ENCODE assay signal across 24 cellular contexts in the genomic region with DNA sequence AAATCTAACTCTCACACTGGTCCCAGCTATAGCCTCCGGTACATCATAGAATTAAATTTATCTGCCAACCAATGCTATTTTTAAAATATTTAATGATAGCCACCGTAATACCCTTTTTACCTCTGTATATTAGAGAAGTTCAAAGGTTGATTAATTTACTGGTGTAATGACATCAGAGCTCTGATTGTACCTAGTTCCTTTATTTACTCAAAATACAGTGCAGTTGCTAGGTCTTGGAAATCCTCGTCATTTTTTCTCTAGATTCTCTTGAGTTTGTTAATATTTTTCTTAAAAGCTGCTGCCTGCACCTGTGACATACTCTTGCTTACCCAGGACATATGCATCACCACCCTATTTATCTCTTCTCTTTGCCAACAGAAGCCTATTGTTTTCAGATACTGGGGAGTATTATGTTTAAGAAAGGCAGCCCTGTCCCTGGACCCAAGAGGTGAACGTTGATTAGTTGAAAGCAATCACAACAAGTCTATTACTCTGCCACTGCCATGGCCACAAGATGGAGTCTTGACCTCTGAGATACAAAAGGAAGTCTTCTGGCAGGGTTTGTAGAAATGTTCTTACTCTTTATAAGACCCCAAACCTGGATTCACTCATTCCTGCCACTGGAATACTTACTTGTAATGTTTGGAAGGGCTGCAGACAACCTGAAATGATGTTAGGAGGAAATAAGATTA. TPM values are rescaled to one million over a fixed set of nuclear protein-coding genes. Genes with fewer than 3 reads are reported as not detected.
DNase-seq lines count a peak whose midpoint lies in the region; ATAC-seq and TF ChIP-seq lines count a peak whose summit lies in the region.
"Had no signal": no experiment of that assay in that cellular context is flagged by ENCODE, and none has a peak within 500 bp of the region (broad histone marks: within the 10 kb centered on the region; RNA-seq: fewer than 3 reads in every experiment).

No MANE protein-coding gene starts in this region.

- H3K36me3 Mint-ChIP-seq in activated CD4-positive, alpha-beta memory T cell treated with anti-CD3 and anti-CD28 coated beads, Interleukin-2, amount 10 ng/mL, durations not matched to agents 7 days and 5 days (ENCODE audit: low read depth): no peaks in the 10 kb centered on the region
- H3K36me3 Mint-ChIP-seq: CD14-positive monocyte had no signal

- ATAC-seq in HCT116: no peak
- no peak for ATAC-seq in Panc1
- ATAC-seq: activated CD8-positive, alpha-beta T cell treated with anti-CD3 and anti-CD28 coated beads for 36 hours; left ventricle myocardium superior had no signal

- H3K79me2 ChIP-seq in HCT116 (ENCODE audit: insufficient read depth, low read length): no peaks in the 10 kb centered on the region
- H3K79me2 ChIP-seq: parathyroid adenoma had no signal

- H3K9me3 Mint-ChIP-seq in activated CD4-positive, alpha-beta memory T cell treated with anti-CD3 and anti-CD28 coated beads, Interleukin-2, amount 10 ng/mL, durations not matched to agents 7 days and 5 days: no peaks in the 10 kb centered on the region
- H3K9me3 Mint-ChIP-seq: activated CD8-positive, alpha-beta T cell treated with anti-CD3 and anti-CD28 coated beads for 36 hours; nephron had no signal

- in situ Hi-C loops in Panc1 (cut with HindIII; ENCODE audit: low pct_unique_long_range_greater_than_20kb, low sequenced_read_pairs): no loop called here

- H3K4me1 ChIP-seq in A673 (ENCODE audit: insufficient read depth, low read length, poor library complexity, severe bottlenecking) (peaks cover 4% of the 10 kb centered on the region), HCT116 (ENCODE audit: control insufficient read depth in 1 of 2, insufficient read depth in 2 of 2, low read length in 2 of 2) (no peaks in the 10 kb centered on the region), Panc1 (ENCODE audit: control insufficient read depth, insufficient read depth, low read length) (peaks cover 6% of the 10 kb centered on the region; the same call in 1 of the 2 replicates)
- H3K4me1 ChIP-seq: parathyroid adenoma, sigmoid colon had no signal

- H3K9me2 ChIP-seq in HCT116 (ENCODE audit: insufficient read depth): no peaks in the 10 kb centered on the region

- CTCF ChIA-PET in A673 (lab: Charles Lee): no interaction called here
- CTCF ChIA-PET in HCT116 (lab: Charles Lee): no interaction called here
- CTCF ChIA-PET in Panc1 (lab: Charles Lee): no interaction called here
- CTCF ChIA-PET in activated CD4-positive, alpha-beta memory T cell treated with anti-CD3 and anti-CD28 coated beads, Interleukin-2, amount 10 ng/mL, durations not matched to agents 7 days and 5 days (lab: Charles Lee): no interaction called here

- H3K36me3 ChIP-seq in A673 (ENCODE audit: insufficient read depth, low read length, poor library complexity, severe bottlenecking) (no peaks in the 10 kb centered on the region), HCT116 (ENCODE audit: control insufficient read depth in 1 of 2, insufficient read depth in 2 of 2, low read length in 2 of 2) (no peaks in the 10 kb centered on the region), Panc1 (ENCODE audit: control insufficient read depth, insufficient read depth, low read length) (no peaks in the 10 kb centered on the region)
- H3K36me3 ChIP-seq: sigmoid colon had no signal

- H3K27ac ChIP-seq in A673 (ENCODE audit: low read depth, low read length, poor library complexity, severe bottlenecking) (no peak overlapping the region), HCT116 (ENCODE audit: low read depth, low read length) (no peak overlapping the region), Panc1 (ENCODE audit: low read length) (peak overlapping the region; percentile 18; the same call in 1 of the 2 replicates)
- H3K27ac ChIP-seq: coronary artery, parathyroid adenoma, sigmoid colon had no signal

- no peaks in the 10 kb centered on the region for H3K27me3 Mint-ChIP-seq in activated CD4-positive, alpha-beta memory T cell treated with anti-CD3 and anti-CD28 coated beads, Interleukin-2, amount 10 ng/mL, durations not matched to agents 7 days and 5 days

- RAD21 ChIA-PET in HCT116 (lab: Charles Lee; ENCODE audit: low non-redundant PET in 1 of 2, low total read pairs in 2 of 2, uncharacterized antibody in 2 of 2, unreplicated experiment in 2 of 2): no interaction called here

- H3K27me3 ChIP-seq in A673 (replicated peaks; ENCODE audit: insufficient read depth, low read depth, low read length, poor library complexity) (no peaks in the 10 kb centered on the region), HCT116 (ENCODE audit: insufficient read depth, low read length) (no peaks in the 10 kb centered on the region), Panc1 (ENCODE audit: control insufficient read depth, insufficient read depth, low read length) (no peaks in the 10 kb centered on the region)
- H3K27me3 ChIP-seq: sigmoid colon had no signal

- TF ChIP-seq CTCF in A673 (conservative IDR thresholded peaks at IDR 0.05; ENCODE audit: low read depth, low read length) (peak; percentile 25; the same call in 1 of the 2 replicates), HCT116 (IDR thresholded peaks at IDR 0.05 in 2 of 3, conservative IDR thresholded peaks at IDR 0.05 in 1 of 3; ENCODE audit: borderline replicate concordance in 1 of 3, insufficient read depth in 1 of 3, low read depth in 2 of 3, low read length in 2 of 3) (0 out of 6 replicates have a peak, but pooled peaks of 1 of the 3 experiments have one; percentile 12), Panc1 (IDR thresholded peaks at IDR 0.05) (peak; percentile 52)

- peak; percentile 29; the same call in 1 of the 2 replicates for TF ChIP-seq RAD21 in HCT116 (IDR thresholded peaks at IDR 0.05; ENCODE audit: low read depth)

- H4K20me1 ChIP-seq in HCT116 (ENCODE audit: insufficient read depth): no peaks in the 10 kb centered on the region

- DNase-seq in A673 (ENCODE audit: low spot score) (no peak), HCT116 (ENCODE audit: low read depth, low spot score) (no peak), Panc1 (ENCODE audit: low read depth, low spot score) (no peak), fibroblast of peridontal ligament (ENCODE audit: extremely low read depth) (peak; percentile 11), germinal center (ENCODE audit: low spot score) (no peak), erythroblast (lab: John Stamatoyannopoulos, UW) (no peak), NCI-H1092 (lab: John Stamatoyannopoulos, UW) (no peak)
- DNase-seq in activated CD4-positive, alpha-beta memory T cell treated with anti-CD3 and anti-CD28 coated beads, Interleukin-2, amount 10 ng/mL, durations not matched to agents 7 days and 5 days: no peak
- DNase-seq: ACHN; activated CD8-positive, alpha-beta T cell treated with anti-CD3 and anti-CD28 coated beads for 36 hours; activated T-cell treated with anti-CD3 and anti-CD28 coated beads for 4 hours; GDM1; HCEC 1CT; hippocampal formation; left ventricle myocardium superior; NCI-H2081 treated with DMSO at 0.1 percent for 48 hours; NCI-H446 treated with DMSO at 0.1 percent for 48 hours; sigmoid colon; T1000 had no signal

- H3K4me2 ChIP-seq in HCT116 (ENCODE audit: low read length): no peak overlapping the region

- BruUV-seq in A673 (replicated peaks; lab: Mats Ljungman, UMichigan) (no TSS peak), HCT116 (replicated peaks; lab: Mats Ljungman, UMichigan) (no TSS peak), Panc1 (replicated peaks; lab: Mats Ljungman, UMichigan) (no TSS peak)

- H3K4me3 Mint-ChIP-seq in activated CD4-positive, alpha-beta memory T cell treated with anti-CD3 and anti-CD28 coated beads, Interleukin-2, amount 10 ng/mL, durations not matched to agents 7 days and 5 days: no peak overlapping the region
- H3K4me3 Mint-ChIP-seq: activated CD8-positive, alpha-beta T cell treated with anti-CD3 and anti-CD28 coated beads for 36 hours; CD14-positive monocyte; nephron had no signal

- TF ChIP-seq POLR2A in HCT116 (IDR thresholded peaks at IDR 0.05; ENCODE audit: borderline replicate concordance, extremely low read depth, insufficient read depth, insufficient read length): no peak
- TF ChIP-seq POLR2A in erythroblast (IDR thresholded peaks at IDR 0.05; ENCODE audit: low read length): no peak

- H3K4me1 Mint-ChIP-seq in activated CD4-positive, alpha-beta memory T cell treated with anti-CD3 and anti-CD28 coated beads, Interleukin-2, amount 10 ng/mL, durations not matched to agents 7 days and 5 days: no peaks in the 10 kb centered on the region
- H3K4me1 Mint-ChIP-seq: nephron had no signal

- H3K9me3 ChIP-seq in A673 (ENCODE audit: low read depth, low read length, poor library complexity, severe bottlenecking): no peaks in the 10 kb centered on the region
- no peaks in the 10 kb centered on the region for H3K9me3 ChIP-seq in HCT116 (ENCODE audit: control insufficient read depth in 1 of 2, insufficient read depth in 1 of 2, low read depth in 1 of 2, low read length in 2 of 2)
- no peaks in the 10 kb centered on the region for H3K9me3 ChIP-seq in Panc1 (ENCODE audit: control insufficient read depth, insufficient read depth, low read depth, low read length)
- H3K9me3 ChIP-seq: sigmoid colon had no signal

- H3K4me3 ChIP-seq in A673 (ENCODE audit: low read depth, low read length, poor library complexity, severe bottlenecking) (no peak overlapping the region), HCT116 (replicated peaks in 1 of 2; ENCODE audit: low read depth in 1 of 2, low read length in 2 of 2) (no peak overlapping the region), Panc1 (ENCODE audit: low read depth in 2 of 2, low read length in 2 of 2) (no peak overlapping the region)
- H3K4me3 ChIP-seq: coronary artery, sigmoid colon had no signal

- no peak overlapping the region for H3K9ac ChIP-seq in HCT116 (ENCODE audit: low read length)
- H3K9ac ChIP-seq: parathyroid adenoma had no signal

- intact Hi-C loops in A673 (cut with micrococcal nuclease; ENCODE audit: unreplicated experiment) (no loop called here), HCT116 (cut with micrococcal nuclease) (loop anchor here (10.0 kb wide), 1 partner anchor 346 kb away; no protein-coding TSS in a partner anchor), Panc1 (cut with micrococcal nuclease; ENCODE audit: unreplicated experiment) (loop anchor here (10.0 kb wide), 1 partner anchor 356 kb away; no protein-coding TSS in a partner anchor)

- POLR2A ChIA-PET in A673 (lab: Charles Lee; ENCODE audit: low non-redundant PET): no interaction called here
- POLR2A ChIA-PET in HCT116 (lab: Charles Lee): no interaction called here
- POLR2A ChIA-PET in Panc1 (lab: Charles Lee): interaction anchor here (0.5 kb wide), 1 partner anchor 478 kb away, joined by 3 read pairs; no protein-coding TSS in a partner anchor
- POLR2A ChIA-PET in activated CD4-positive, alpha-beta memory T cell treated with anti-CD3 and anti-CD28 coated beads, Interleukin-2, amount 10 ng/mL, durations not matched to agents 7 days and 5 days (lab: Charles Lee): no interaction called here

- H3K27ac Mint-ChIP-seq in activated CD4-positive, alpha-beta memory T cell treated with anti-CD3 and anti-CD28 coated beads, Interleukin-2, amount 10 ng/mL, durations not matched to agents 7 days and 5 days: no peak overlapping the region
- H3K27ac Mint-ChIP-seq: activated CD8-positive, alpha-beta T cell treated with anti-CD3 and anti-CD28 coated beads for 36 hours; nephron had no signal

- H2AFZ ChIP-seq in HCT116 (ENCODE audit: low read depth, low read length, poor library complexity, severe bottlenecking): no peak overlapping the region
- H2AFZ ChIP-seq: parathyroid adenoma had no signal

RNA-seq across cellular contexts. Expression of gene TMEM26, which starts 25.6 kb away (rescaled TPM):
- total RNA-seq in A673 (2021): not detected in 2 replicates
- total RNA-seq in HCT116 (2021; ENCODE audit: unreplicated experiment): not detected
- 0.01 TPM in 1 of 2 replicates, not detected in the other for polyA plus RNA-seq in HCT116 (2012)
- 14.3 TPM for total RNA-seq in Panc1 (2021; ENCODE audit: unreplicated experiment)
- polyA plus RNA-seq in Panc1 (2012; ENCODE audit: insufficient read length): 6.2 TPM
- not detected for total RNA-seq in activated CD4-positive, alpha-beta memory T cell treated with anti-CD3 and anti-CD28 coated beads, Interleukin-2, amount 10 ng/mL, durations not matched to agents 7 days and 5 days
- total RNA-seq: activated CD8-positive, alpha-beta T cell treated with anti-CD3 and anti-CD28 coated beads for 36 hours; mononuclear cell had no signal
- polyA plus RNA-seq: CD14-positive monocyte had no signal

Comparison
In these comparisons a context has a peak if more than half of its experiments do, and no peak if none do; other contexts are left out.
1. RNA of gene TMEM26, which starts 25.6 kb away (total RNA-seq): 14.3 TPM in Panc1 (single experiment); not detected in A673, not detected in HCT116 (single experiment) and not detected in activated CD4-positive, alpha-beta memory T cell treated with anti-CD3 and anti-CD28 coated beads, Interleukin-2, amount 10 ng/mL, durations not matched to agents 7 days and 5 days; every median in the first group is over 10 times any median in the second.